ENCODE assay signal across 26 cellular contexts in genomic region chrX:151773434-151773833, GRCh38. TPM values are rescaled to one million over a fixed set of nuclear protein-coding genes. Genes with fewer than 3 reads are reported as not detected.
DNase-seq lines count a peak whose midpoint lies in the region; ATAC-seq, FAIRE-seq and TF ChIP-seq lines count a peak whose summit lies in the region.
"Had no signal": no experiment of that assay in that cellular context is flagged by ENCODE, and none has a peak within 500 bp of the region (broad histone marks: within the 10 kb centered on the region; RNA-seq: fewer than 3 reads in every experiment).

No MANE protein-coding gene starts in this region.

- H3K79me2 ChIP-seq in H1 (ENCODE audit: control insufficient read depth in 1 of 2, insufficient read depth in 2 of 2, low read length in 2 of 2), result no peaks in the 10 kb centered on the region

- no peak overlapping the region for H3K9ac ChIP-seq in H1 (replicated peaks in 1 of 4; ENCODE audit: extremely low read depth in 1 of 4, low read depth in 3 of 4, low read length in 3 of 4)

- no peak overlapping the region for H3K4ac ChIP-seq in H1 (replicated peaks; ENCODE audit: insufficient read length, low read depth, low read length)

- DNase-seq in HEK293T (ENCODE audit: extremely low spot score), result peak; percentile 18
- DNase-seq in H1 (ENCODE audit: low read depth in 1 of 2, low spot score in 2 of 2), result no peak
- peak; percentile 57 for DNase-seq in osteocyte (ENCODE audit: extremely low spot score, unreplicated experiment)
- DNase-seq in SHP77 (lab: John Stamatoyannopoulos, UW), result no peak
- no peak for DNase-seq in activated CD4-positive, CD25-positive, alpha-beta regulatory T cell treated with anti-CD3 and anti-CD28 coated beads, Interleukin-2, amount 50 U/mL, for 72 hours
- DNase-seq: CD4-positive, CD25-positive, alpha-beta regulatory T cell; EL; GOT3; Karpas-422; MV-4-11; NCI-H1417; NCI-H1694 treated with DMSO at 0.1 percent for 48 hours; NCI-H2081 treated with DMSO at 0.1 percent for 48 hours; NCI-H2171 treated with DMSO at 0.1 percent for 48 hours; NCI-H524 treated with DMSO at 0.1 percent for 48 hours; NCI-H82; OCI-M1 had no signal

- no peak for TF ChIP-seq EP300 in H1 (IDR thresholded peaks at IDR 0.05; ENCODE audit: borderline replicate concordance in 1 of 2, low read depth in 2 of 2, low read length in 2 of 2)

- no peak overlapping the region for H3K18ac ChIP-seq in H1 (ENCODE audit: extremely low read depth, low read length)

- H3K4me2 ChIP-seq in H1 (ENCODE audit: insufficient read depth in 1 of 2, low read depth in 2 of 2, low read length in 2 of 2), result no peak overlapping the region

- no peak overlapping the region for H3K14ac ChIP-seq in H1 (ENCODE audit: insufficient read length)

- H3K27me3 Mint-ChIP-seq in osteocyte (ENCODE audit: unreplicated experiment), result no peaks in the 10 kb centered on the region
- H3K27me3 Mint-ChIP-seq: CD4-positive, CD25-positive, alpha-beta regulatory T cell; IgD-negative memory B cell had no signal

- H3K4me1 Mint-ChIP-seq in osteocyte (ENCODE audit: unreplicated experiment), result no peaks in the 10 kb centered on the region
- H3K4me1 Mint-ChIP-seq: CD4-positive, CD25-positive, alpha-beta regulatory T cell; IgD-negative memory B cell had no signal

- CTCF ChIA-PET in HEK293T (lab: Yijun Ruan, JAX), result no interaction called here
- CTCF ChIA-PET in H1 (lab: Charles Lee; ENCODE audit: partially characterized antibody), result interaction anchor here (0.7 to 2.9 kb wide), 6 partner anchors 9 to 862 kb away, joined by 3 to 9 read pairs (median 4); no protein-coding TSS in a partner anchor

- H3K23me2 ChIP-seq in H1 (ENCODE audit: low read depth, low read length), result no peaks in the 10 kb centered on the region

- peaks cover 51% of the 10 kb centered on the region for H3K9me3 Mint-ChIP-seq in osteocyte (ENCODE audit: unreplicated experiment)
- H3K9me3 Mint-ChIP-seq: CD4-positive, CD25-positive, alpha-beta regulatory T cell had no signal

- H3K36me3 ChIP-seq in H1 (ENCODE audit: control insufficient read depth in 2 of 4, insufficient read depth in 4 of 4, low read length in 3 of 4), result no peaks in the 10 kb centered on the region

- no peak overlapping the region for H3K23ac ChIP-seq in H1 (ENCODE audit: insufficient read length)

- no peak for ATAC-seq in GM21619 (IDR thresholded peaks at IDR 0.05; ENCODE audit: unreplicated experiment)
- ATAC-seq: Right ventricle myocardium inferior had no signal

- H2AFZ ChIP-seq in H1 (ENCODE audit: low read length), result no peak overlapping the region

- TF ChIP-seq CTCF in GM12874 (IDR thresholded peaks at IDR 0.05; ENCODE audit: insufficient read depth, low read depth, low read length) (0 out of 2 replicates have a peak, but pooled peaks have one; percentile 2), H1 (IDR thresholded peaks at IDR 0.05; ENCODE audit: control extremely low read depth in 1 of 3, insufficient read depth in 1 of 3, low read depth in 1 of 3, low read length in 3 of 3) (peak; percentile 32 to 54 (median 48)), osteocyte (IDR thresholded peaks at IDR 0.05) (no peak)

- H2BK120ac ChIP-seq in H1 (replicated peaks; ENCODE audit: low read depth, low read length), result no peak overlapping the region

- 72% methylated on average over 5 of the region's 5 CpGs; no CpG with 5 or more reads in 1 of the 2 experiments for WGBS in H1 (ENCODE audit: extremely low coverage in 1 of 2, insufficient coverage in 1 of 2, insufficient read length in 1 of 2, insufficient replicate concordance in 2 of 2, low coverage in 1 of 2, low lambda C conversion rate in 2 of 2, missing lambda C conversion rate in 1 of 2), 2 experiments

- no peak overlapping the region for H2BK5ac ChIP-seq in H1 (ENCODE audit: low read depth, low read length)

- no peaks in the 10 kb centered on the region for H3K9me3 ChIP-seq in H1 (ENCODE audit: insufficient read depth in 2 of 2, low read depth in 1 of 2, low read length in 1 of 2)

- no peak overlapping the region for H3K27ac Mint-ChIP-seq in osteocyte (ENCODE audit: unreplicated experiment)
- H3K27ac Mint-ChIP-seq: CD4-positive, CD25-positive, alpha-beta regulatory T cell; IgD-negative memory B cell had no signal

- no peaks in the 10 kb centered on the region for H4K20me1 ChIP-seq in H1 (replicated peaks in 1 of 2; ENCODE audit: control insufficient read depth in 1 of 2, insufficient read depth in 2 of 2, low read length in 2 of 2)

- H4K5ac ChIP-seq in H1 (ENCODE audit: insufficient read length, low read depth, low read length), result no peak overlapping the region

- no peak overlapping the region for H3K4me3 ChIP-seq in H1 (ENCODE audit: extremely low read depth in 1 of 4, insufficient read depth in 2 of 4, low read depth in 3 of 4, low read length in 4 of 4)

- no peaks in the 10 kb centered on the region for H3K27me3 ChIP-seq in H1 (replicated peaks in 1 of 4; ENCODE audit: control insufficient read depth in 3 of 4, extremely low read depth in 1 of 4, insufficient read depth in 3 of 4, low read length in 3 of 4)

- H3K27ac ChIP-seq in H1 (ENCODE audit: low read depth, low read length), result no peak overlapping the region

- H2BK15ac ChIP-seq in H1 (ENCODE audit: low read length), result no peak overlapping the region

- H3K4me1 ChIP-seq in H1 (replicated peaks in 1 of 4; ENCODE audit: control insufficient read depth in 3 of 4, insufficient read depth in 4 of 4, low read length in 3 of 4), result no peaks in the 10 kb centered on the region

- H2BK20ac ChIP-seq in H1 (ENCODE audit: low read length), result no peak overlapping the region

- H3K36me3 Mint-ChIP-seq in osteocyte (ENCODE audit: unreplicated experiment), result no peaks in the 10 kb centered on the region
- H3K36me3 Mint-ChIP-seq: CD4-positive, CD25-positive, alpha-beta regulatory T cell had no signal

- no peak overlapping the region for H2AK5ac ChIP-seq in H1 (ENCODE audit: low read depth, low read length)

- no peak overlapping the region for H4K91ac ChIP-seq in H1 (replicated peaks; ENCODE audit: insufficient read length, low read length)

- POLR2A ChIA-PET in HEK293T (lab: Yijun Ruan, JAX), result no interaction called here
- POLR2A ChIA-PET in H1 (lab: Charles Lee; ENCODE audit: partially characterized antibody), result no interaction called here

- no peak overlapping the region for H3K4me3 Mint-ChIP-seq in osteocyte (ENCODE audit: unreplicated experiment)
- H3K4me3 Mint-ChIP-seq: CD4-positive, CD25-positive, alpha-beta regulatory T cell; IgD-negative memory B cell had no signal

- no peaks in the 10 kb centered on the region for H3K79me1 ChIP-seq in H1 (ENCODE audit: low read depth, low read length)

- no peak for FAIRE-seq in H1 (lab: Jason Lieb, UNC)
- FAIRE-seq: GM19239 had no signal

- TF ChIP-seq RAD21 in H1 (IDR thresholded peaks at IDR 0.05 in 1 of 2, conservative IDR thresholded peaks at IDR 0.05 in 1 of 2; ENCODE audit: low read depth in 2 of 2, low read length in 2 of 2), result peak in 1 of 2 experiments; percentile 30; a peak in 1 of 4 replicates

- H4K8ac ChIP-seq in H1 (ENCODE audit: extremely low read depth, insufficient read depth, low read length), result no peak overlapping the region

- TF ChIP-seq POLR2A in H1 (IDR thresholded peaks at IDR 0.05; ENCODE audit: control extremely low read depth in 1 of 2, low read depth in 2 of 2, low read length in 2 of 2), result no peak

- H2BK12ac ChIP-seq in H1 (ENCODE audit: low read depth, low read length), result no peak overlapping the region

- no peak overlapping the region for H3K56ac ChIP-seq in H1 (replicated peaks; ENCODE audit: insufficient read length, low read depth, low read length)

TF ChIP-seq in HEK293T, 16 proteins besides CTCF, POLR2A, EP300 and RAD21:
- no peak for TF ChIP-seq TARDBP (IDR thresholded peaks at IDR 0.05)
- no peak for TF ChIP-seq FOXK2 (IDR thresholded peaks at IDR 0.05)
- no peak for TF ChIP-seq BHLHE40 (IDR thresholded peaks at IDR 0.05; ENCODE audit: borderline replicate concordance)
- no peak for TF ChIP-seq ELF4 (IDR thresholded peaks at IDR 0.05)
- TF ChIP-seq LEF1 (IDR thresholded peaks at IDR 0.05; ENCODE audit: borderline replicate concordance), result no peak
- no peak for TF ChIP-seq ZNF384 (IDR thresholded peaks at IDR 0.05)
- TF ChIP-seq SUZ12 (IDR thresholded peaks at IDR 0.05), result no peak

TF ChIP-seq in H1, 55 proteins besides CTCF, POLR2A, EP300 and RAD21 (continues in another document):
- TF ChIP-seq E2F6 (IDR thresholded peaks at IDR 0.05) (no peak), CBX5 (IDR thresholded peaks at IDR 0.05; ENCODE audit: low read depth, low read length) (no peak), BRCA1 (IDR thresholded peaks at IDR 0.05; ENCODE audit: low read depth, low read length) (no peak), JUND (IDR thresholded peaks at IDR 0.05; ENCODE audit: low read length) (no peak), ZNF274 (IDR thresholded peaks at IDR 0.05; ENCODE audit: borderline replicate concordance, extremely low read depth, low read length) (no peak), TAF1 (IDR thresholded peaks at IDR 0.05; ENCODE audit: low read depth, low read length) (no peak)

RNA-seq across cellular contexts. Expression of gene CNGA2, which starts 38.9 kb away (rescaled TPM):
- not detected in 2 replicates for total RNA-seq in H1 (2021; fragmentation: NEBNext Ultra II Directional; extraction: Animal tissue kit (Norgen Biotek cat#: 25700))
- not detected in 2 replicates for polyA plus RNA-seq in H1 (2011; rRNA removed)
- not detected for polyA plus RNA-seq in H1 (2011; cell fraction: cytosol; rRNA removed)
- not detected for polyA plus RNA-seq in H1 (2011; cell fraction: nucleus; rRNA removed)
- polyA plus RNA-seq in H1 (2012, experiment 1 of 2), result not detected in 4 replicates
- polyA plus RNA-seq in H1 (2012, experiment 2 of 2), result not detected
- not detected for polyA plus RNA-seq in H1 (2013, experiment 1 of 2)
- polyA plus RNA-seq in H1 (2013, experiment 2 of 2), result not detected
- not detected in 2 replicates for polyA minus RNA-seq in H1 (2011; rRNA and poly(A)+ RNA removed)
- not detected for polyA minus RNA-seq in H1 (2011; cell fraction: cytosol; rRNA and poly(A)+ RNA removed)
- not detected for polyA minus RNA-seq in H1 (2011; cell fraction: nucleus; rRNA and poly(A)+ RNA removed)
- total RNA-seq in osteocyte, result not detected in 2 replicates
- total RNA-seq: A673; CD4-positive, CD25-positive, alpha-beta regulatory T cell; M059J; Right ventricle myocardium inferior; SK-MEL-5 had no signal
- polyA plus RNA-seq: BJ; CD4-positive, CD25-positive, alpha-beta regulatory T cell; IgD-negative memory B cell had no signal

RNA-seq across cellular contexts. Expression of gene FATE1, which starts 57.6 kb away (rescaled TPM):
- total RNA-seq in H1 (2021; fragmentation: NEBNext Ultra II Directional; extraction: Animal tissue kit (Norgen Biotek cat#: 25700)), result not detected in 2 replicates
- 0.12 and 0.27 TPM in 2 replicates for polyA plus RNA-seq in H1 (2011; rRNA removed)
- not detected for polyA plus RNA-seq in H1 (2011; cell fraction: cytosol; rRNA removed)
- polyA plus RNA-seq in H1 (2011; cell fraction: nucleus; rRNA removed), result 0.14 TPM
- 0.34 TPM in 1 of 4 replicates, not detected in the others for polyA plus RNA-seq in H1 (2012, experiment 1 of 2)
- polyA plus RNA-seq in H1 (2012, experiment 2 of 2), result not detected
- not detected for polyA plus RNA-seq in H1 (2013, experiment 1 of 2)
- polyA plus RNA-seq in H1 (2013, experiment 2 of 2), result not detected
- 0.34 TPM in 1 of 2 replicates, not detected in the other for polyA minus RNA-seq in H1 (2011; rRNA and poly(A)+ RNA removed)
- polyA minus RNA-seq in H1 (2011; cell fraction: cytosol; rRNA and poly(A)+ RNA removed), result not detected
- polyA minus RNA-seq in H1 (2011; cell fraction: nucleus; rRNA and poly(A)+ RNA removed), result not detected
- total RNA-seq in osteocyte, result not detected in 2 replicates
- total RNA-seq: CD4-positive, CD25-positive, alpha-beta regulatory T cell; Right ventricle myocardium inferior; SK-MEL-5 had no signal
- polyA plus RNA-seq: BJ; CD4-positive, CD25-positive, alpha-beta regulatory T cell; IgD-negative memory B cell had no signal

Comparison
In these comparisons a context has a peak if more than half of its experiments do, and no peak if none do; other contexts are left out.
1. DNase-seq: peak in HEK293T (single experiment) and osteocyte (single experiment); none in H1 (0 of 2), SHP77 (0 of 2) and activated CD4-positive, CD25-positive, alpha-beta regulatory T cell treated with anti-CD3 and anti-CD28 coated beads, Interleukin-2, amount 50 U/mL, for 72 hours (single experiment).